In genomic region chr19:50890422-50891252, GRCh38 we compare ENCODE assay signal across 20 cellular contexts. TPM values are rescaled to one million over a fixed set of nuclear protein-coding genes. Genes with fewer than 3 reads are reported as not detected.
A peak's percentile ranks its signal among the peaks of the same experiment; 100 is the strongest.
DNase-seq lines count a peak whose midpoint lies in the region; ATAC-seq, FAIRE-seq and TF ChIP-seq lines count a peak whose summit lies in the region.
"Had no signal": no experiment of that assay in that cellular context is flagged by ENCODE, and none has a peak within 500 bp of the region (broad histone marks: within the 10 kb centered on the region; RNA-seq: fewer than 3 reads in every experiment).

No MANE protein-coding gene starts in this region.

- no peaks in the 10 kb centered on the region for H4K20me1 ChIP-seq in BLaER1 treated with 17β-estradiol and CSF1 and Interleukin-3, amounts not matched to agents 10 nM and 100 nM
- H4K20me1 ChIP-seq in astrocyte (ENCODE audit: insufficient read depth, low read length): no peaks in the 10 kb centered on the region

- peaks cover 13% of the 10 kb centered on the region for H3K27me3 Mint-ChIP-seq in astrocyte (ENCODE audit: low read depth, unreplicated experiment)

- H3K79me2 ChIP-seq in astrocyte (ENCODE audit: insufficient read depth, low read length): no peaks in the 10 kb centered on the region

- H3K4me2 ChIP-seq in BLaER1 treated with 17β-estradiol and CSF1 and Interleukin-3, amounts not matched to agents 10 nM and 100 nM: peak overlapping the region in 10 of 11 experiments; percentile 15 to 45 (median 27); a peak in 12 of 22 replicates
- no peak overlapping the region for H3K4me2 ChIP-seq in astrocyte (ENCODE audit: low read length)

- ATAC-seq in HG03060 (IDR thresholded peaks at IDR 0.05; ENCODE audit: low read depth, unreplicated experiment) (peak; percentile 58), HG02870 (IDR thresholded peaks at IDR 0.05; ENCODE audit: unreplicated experiment) (no peak)

- TF ChIP-seq CTCF in astrocyte (IDR thresholded peaks at IDR 0.05; ENCODE audit: insufficient read depth, low read depth, low read length): no peak

- no peak overlapping the region for H3K4me3 Mint-ChIP-seq in astrocyte (ENCODE audit: unreplicated experiment)
- H3K4me3 Mint-ChIP-seq: activated naive CD8-positive, alpha-beta T cell; CD14-positive monocyte had no signal

- no peaks in the 10 kb centered on the region for H3K36me3 ChIP-seq in BLaER1 treated with 17β-estradiol and CSF1 and Interleukin-3, amounts not matched to agents 10 nM and 100 nM
- no peaks in the 10 kb centered on the region for H3K36me3 ChIP-seq in astrocyte (ENCODE audit: insufficient read depth, low read length)
- H3K36me3 ChIP-seq: spleen had no signal

- no peak overlapping the region for H2AFZ ChIP-seq in astrocyte (ENCODE audit: low read depth, low read length)

- DNase-seq in astrocyte (ENCODE audit: low read depth) (peak; percentile 2), non-pigmented ciliary epithelial cell (ENCODE audit: low read depth) (peak; percentile 27), foreskin melanocyte (no peak), NCI-H526 (lab: John Stamatoyannopoulos, UW) (no peak), HTR-8/SVneo (ENCODE audit: insufficient read length, low spot score) (no peak)
- DNase-seq: DND-41, KG1, NCI-H1694, NCI-H510A treated with DMSO at 0.1 percent for 48 hours, spleen, substantia nigra, SW 1271 had no signal

- no peaks in the 10 kb centered on the region; a peak in 1 of 22 replicates for H3K9me3 ChIP-seq in BLaER1 treated with 17β-estradiol and CSF1 and Interleukin-3, amounts not matched to agents 10 nM and 100 nM (replicated peaks in 1 of 11)
- no peaks in the 10 kb centered on the region for H3K9me3 ChIP-seq in astrocyte (ENCODE audit: insufficient read depth, low read depth, low read length)

- H3K4me3 ChIP-seq in BLaER1 treated with 17β-estradiol and CSF1 and Interleukin-3, amounts not matched to agents 10 nM and 100 nM: no peak overlapping the region
- no peak overlapping the region for H3K4me3 ChIP-seq in astrocyte (ENCODE audit: insufficient read depth, low read depth, low read length)
- H3K4me3 ChIP-seq: spleen had no signal

- H3K36me3 Mint-ChIP-seq in astrocyte (ENCODE audit: low read depth, unreplicated experiment): no peaks in the 10 kb centered on the region
- H3K36me3 Mint-ChIP-seq: activated naive CD8-positive, alpha-beta T cell; CD14-positive monocyte had no signal

- H3K4me1 Mint-ChIP-seq in astrocyte (ENCODE audit: low read depth, unreplicated experiment): no peaks in the 10 kb centered on the region
- H3K4me1 Mint-ChIP-seq: CD14-positive monocyte had no signal

- no peaks in the 10 kb centered on the region for H3K27me3 ChIP-seq in BLaER1 treated with 17β-estradiol and CSF1 and Interleukin-3, amounts not matched to agents 10 nM and 100 nM
- H3K27me3 ChIP-seq in astrocyte (ENCODE audit: insufficient read depth, low read length): no peaks in the 10 kb centered on the region

- H3K27ac Mint-ChIP-seq in astrocyte (ENCODE audit: unreplicated experiment): no peak overlapping the region
- H3K27ac Mint-ChIP-seq: activated naive CD8-positive, alpha-beta T cell; CD14-positive monocyte had no signal

- H3K4me1 ChIP-seq in BLaER1 treated with 17β-estradiol and CSF1 and Interleukin-3, amounts not matched to agents 10 nM and 100 nM: peaks cover 19 to 34% (median 24%) of the 10 kb centered on the region in 10 experiments
- no peaks in the 10 kb centered on the region for H3K4me1 ChIP-seq in astrocyte (ENCODE audit: insufficient read depth, low read length)
- H3K4me1 ChIP-seq: spleen had no signal

- no peak overlapping the region for H3K9ac ChIP-seq in BLaER1 treated with 17β-estradiol and CSF1 and Interleukin-3, amounts not matched to agents 10 nM and 100 nM
- H3K9ac ChIP-seq in astrocyte (ENCODE audit: low read length): no peak overlapping the region

- H3K9me3 Mint-ChIP-seq in astrocyte (ENCODE audit: unreplicated experiment): peaks cover 18% of the 10 kb centered on the region

- FAIRE-seq in astrocyte (lab: Jason Lieb, UNC): no peak
- no peak for FAIRE-seq in HTR-8/SVneo (lab: Jason Lieb, UNC)

- H3K27ac ChIP-seq in BLaER1 treated with 17β-estradiol and CSF1 and Interleukin-3, amounts not matched to agents 10 nM and 100 nM: 0 out of 22 replicates have a peak overlapping the region, but pooled peaks of 1 of the 11 experiments have one; percentile 12
- H3K27ac ChIP-seq in astrocyte (ENCODE audit: low read depth, low read length): no peak overlapping the region
- H3K27ac ChIP-seq: spleen had no signal

RNA-seq across cellular contexts. Expression of gene KLK2, which starts 17.4 kb away (rescaled TPM):
- not detected in 2 replicates for total RNA-seq in astrocyte
- total RNA-seq: cardiac septum, kidney epithelial cell, osteocyte had no signal

RNA-seq across cellular contexts. Expression of gene KLK4, which starts 20.6 kb away (rescaled TPM):
- total RNA-seq in astrocyte: not detected in 2 replicates
- total RNA-seq: cardiac septum, kidney epithelial cell, osteocyte, spleen had no signal

RNA-seq across cellular contexts. Expression of gene KLK3, which starts 35.9 kb away (rescaled TPM):
- not detected in 2 replicates for total RNA-seq in astrocyte
- total RNA-seq: cardiac septum, kidney epithelial cell, osteocyte, spleen had no signal

RNA-seq across cellular contexts. Expression of gene KLK15, which starts 57.3 kb away (rescaled TPM):
- not detected in 2 replicates for total RNA-seq in astrocyte
- total RNA-seq: cardiac septum, kidney epithelial cell, osteocyte, spleen had no signal

Comparison
In these comparisons a context has a peak if more than half of its experiments do, and no peak if none do; other contexts are left out.
1. DNase-seq: peak in astrocyte (single experiment) and non-pigmented ciliary epithelial cell (single experiment); none in foreskin melanocyte (single experiment), NCI-H526 (0 of 2) and HTR-8/SVneo (single experiment).